In the genomic region with DNA sequence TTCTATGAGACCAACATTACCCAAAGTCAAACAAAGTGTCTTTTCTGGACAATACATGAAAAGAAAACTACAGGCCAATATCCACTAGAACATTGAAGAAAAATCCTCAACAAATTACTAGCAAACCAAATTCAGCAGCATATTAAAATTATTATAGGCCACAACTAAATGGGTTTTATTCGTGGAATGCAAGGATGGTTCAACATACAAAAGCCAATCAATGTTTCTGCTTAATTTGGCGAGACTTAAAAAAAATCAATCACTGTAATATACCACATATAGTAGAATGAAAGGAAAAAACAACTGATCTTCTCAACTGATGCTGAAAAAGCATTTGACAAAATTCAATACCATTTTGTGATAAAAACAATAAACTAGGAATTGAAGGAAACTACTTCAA, we compare ENCODE assay signal across 35 cellular contexts.
"Had no signal": no experiment of that assay in that cellular context is flagged by ENCODE, and none has a peak within 500 bp of the region (broad histone marks: within the 10 kb centered on the region; RNA-seq: fewer than 3 reads in every experiment).

No MANE protein-coding gene starts in this region.

- H3K4me1 Mint-ChIP-seq: brain had no signal

- H3K27ac ChIP-seq: adrenal gland, breast epithelium, VCaP had no signal

- H3K36me3 ChIP-seq: adrenal gland, breast epithelium had no signal

- H3K36me3 Mint-ChIP-seq: brain had no signal

- DNase-seq: activated B cell treated with CpG ODN at 0.5 μM for 24 hours; activated CD4-positive, alpha-beta memory T cell treated with anti-CD3 and anti-CD28 coated beads for 36 hours; activated CD4-positive, alpha-beta T cell treated with anti-CD3 and anti-CD28 coated beads for 4 hours; activated CD4-positive, alpha-beta T cell treated with anti-CD3 and anti-CD28 coated beads, Interleukin-2, amount 10 ng/mL, durations not matched to agents 24 days and 14 days; activated CD4-positive, alpha-beta T cell treated with anti-CD3 and anti-CD28 coated beads, Interleukin-2, amount 50 U/mL, for 1 hour; activated CD4-positive, alpha-beta T cell treated with anti-CD3 and anti-CD28 coated beads, Interleukin-2, amount 50 U/mL, for 4 hours; activated CD4-positive, CD25-positive, alpha-beta regulatory T cell treated with anti-CD3 and anti-CD28 coated beads, Interleukin-2, amount 50 U/mL, for 72 hours; activated CD8-positive, alpha-beta memory T cell treated with anti-CD3 and anti-CD28 coated beads, Interleukin-2, amount 50 U/mL, for 4 hours; activated CD8-positive, alpha-beta T cell treated with anti-CD3 and anti-CD28 coated beads for 36 hours; activated effector memory CD4-positive, alpha-beta T cell treated with anti-CD3 and anti-CD28 coated beads, Interleukin-2, amount 50 U/mL, for 16 hours; activated gamma-delta T cell treated with Interleukin-2 at 50 U/mL for 16 hours; activated naive CD4-positive, alpha-beta T cell; activated naive CD4-positive, alpha-beta T cell treated with anti-CD3 and anti-CD28 coated beads for 36 hours; activated naive CD4-positive, alpha-beta T cell treated with anti-CD3 and anti-CD28 coated beads, Interleukin-2, amount 50 U/mL, for 16 hours; activated naive CD8-positive, alpha-beta T cell treated with anti-CD3 and anti-CD28 coated beads for 36 hours; activated T-cell treated with anti-CD3 and anti-CD28 coated beads for 4 hours; activated T-cell treated with anti-CD3 and anti-CD28 coated beads, Interleukin-2, amount 50 U/mL, for 1 hour; activated T-cell treated with anti-CD3 and anti-CD28 coated beads, Interleukin-2, amount 50 U/mL, for 4 hours; activated T-cell treated with anti-CD3 and anti-CD28 coated beads, Interleukin-2, amount 50 U/mL, for 72 hours; adrenal gland; amniotic stem cell; aorta; cerebellar nuclear complex; T-helper 2 cell; T-helper 9 cell had no signal

- FAIRE-seq: TTC549 had no signal

- H3K27me3 ChIP-seq: adrenal gland, breast epithelium had no signal

- H3K4me3 Mint-ChIP-seq: activated B cell treated with CpG ODN at 0.5 μM for 24 hours; activated CD4-positive, alpha-beta memory T cell treated with anti-CD3 and anti-CD28 coated beads for 36 hours; activated CD4-positive, alpha-beta T cell treated with anti-CD3 and anti-CD28 coated beads, Interleukin-2, amount 10 ng/mL, durations not matched to agents 24 days and 14 days; activated CD8-positive, alpha-beta T cell treated with anti-CD3 and anti-CD28 coated beads for 36 hours; activated naive CD4-positive, alpha-beta T cell treated with anti-CD3 and anti-CD28 coated beads for 36 hours; activated naive CD8-positive, alpha-beta T cell treated with anti-CD3 and anti-CD28 coated beads for 36 hours; activated T-cell treated with anti-CD3 and anti-CD28 coated beads, Interleukin-2, amount 50 U/mL, for 4 hours; activated T-cell treated with anti-CD3 and anti-CD28 coated beads, Interleukin-2, amount 50 U/mL, for 72 hours; activated T-helper 1 cell treated with anti-CD3 and anti-CD28 coated beads, Interleukin-12 subunit alpha, Interleukin-12 subunit beta, Interleukin-2, Interleukin-4 antibody, amounts not matched to agents 30 ng/mL and 10 ng/mL and 1 ng/mL, durations not matched to agents 14 hours and 24 hours and 36 hours; activated T-helper 17 cell treated with anti-CD3 and anti-CD28 coated beads, Interleukin-2, amount 50 U/mL, for 72 hours; brain; central memory CD8-positive, alpha-beta T cell; T-helper 1 cell treated with Interleukin-12 subunit alpha and Interleukin-12 subunit beta and Interleukin-4 antibody, amounts not matched to agents 30 μg/mL and 1 μg/mL, for 36 hours; T-helper 2 cell treated with Interferon-gamma antibody and Interleukin-4, amounts not matched to agents 5 μg/mL and 100 μg/mL, for 36 hours had no signal

- H3K27me3 Mint-ChIP-seq: activated B cell treated with CpG ODN at 0.5 μM for 24 hours; activated CD4-positive, alpha-beta memory T cell treated with anti-CD3 and anti-CD28 coated beads for 36 hours; activated CD8-positive, alpha-beta T cell treated with anti-CD3 and anti-CD28 coated beads for 36 hours; activated naive CD8-positive, alpha-beta T cell treated with anti-CD3 and anti-CD28 coated beads for 36 hours; activated T-helper 17 cell treated with anti-CD3 and anti-CD28 coated beads, Interleukin-2, amount 50 U/mL, for 72 hours had no signal

- H3K4me1 ChIP-seq: adrenal gland, breast epithelium had no signal

- H3K4me3 ChIP-seq: adrenal gland, breast epithelium had no signal

- H3K27ac Mint-ChIP-seq: activated B cell treated with CpG ODN at 0.5 μM for 24 hours; activated CD4-positive, alpha-beta memory T cell treated with anti-CD3 and anti-CD28 coated beads for 36 hours; activated CD4-positive, alpha-beta T cell treated with anti-CD3 and anti-CD28 coated beads, Interleukin-2, amount 10 ng/mL, durations not matched to agents 24 days and 14 days; activated CD8-positive, alpha-beta T cell treated with anti-CD3 and anti-CD28 coated beads for 36 hours; activated naive CD4-positive, alpha-beta T cell treated with anti-CD3 and anti-CD28 coated beads for 36 hours; activated naive CD4-positive, alpha-beta T cell treated with anti-CD3 and anti-CD28 coated beads, Interleukin-2, amount 50 U/mL, for 72 hours; activated naive CD8-positive, alpha-beta T cell treated with anti-CD3 and anti-CD28 coated beads for 36 hours; activated T-cell treated with anti-CD3 and anti-CD28 coated beads, Interleukin-2, amount 50 U/mL, for 72 hours; activated T-helper 1 cell treated with anti-CD3 and anti-CD28 coated beads, Interleukin-12 subunit alpha, Interleukin-12 subunit beta, Interleukin-2, Interleukin-4 antibody, amounts not matched to agents 30 ng/mL and 10 ng/mL and 1 ng/mL, durations not matched to agents 14 hours and 24 hours and 36 hours; activated T-helper 17 cell treated with anti-CD3 and anti-CD28 coated beads, Interleukin-2, amount 50 U/mL, for 72 hours; brain; T-helper 1 cell treated with Interleukin-12 subunit alpha and Interleukin-12 subunit beta and Interleukin-4 antibody, amounts not matched to agents 30 μg/mL and 1 μg/mL, for 36 hours; T-helper 2 cell treated with Interferon-gamma antibody and Interleukin-4, amounts not matched to agents 5 μg/mL and 100 μg/mL, for 36 hours had no signal
